In genomic region chr5:75510836-75511434, GRCh38 we compare ENCODE assay signal across 1 cellular context.
TF ChIP-seq lines count a peak whose summit lies in the region.

No MANE protein-coding gene starts in this region.

TF ChIP-seq in neural cell, 6 proteins besides CTCF, POLR2A, EP300 and RAD21 (continued from another document):
- TF ChIP-seq REST (IDR thresholded peaks at IDR 0.05; ENCODE audit: borderline replicate concordance) (no peak), MXI1 (conservative IDR thresholded peaks at IDR 0.05; ENCODE audit: poor library complexity, severe bottlenecking) (no peak)
